In the genomic region with DNA sequence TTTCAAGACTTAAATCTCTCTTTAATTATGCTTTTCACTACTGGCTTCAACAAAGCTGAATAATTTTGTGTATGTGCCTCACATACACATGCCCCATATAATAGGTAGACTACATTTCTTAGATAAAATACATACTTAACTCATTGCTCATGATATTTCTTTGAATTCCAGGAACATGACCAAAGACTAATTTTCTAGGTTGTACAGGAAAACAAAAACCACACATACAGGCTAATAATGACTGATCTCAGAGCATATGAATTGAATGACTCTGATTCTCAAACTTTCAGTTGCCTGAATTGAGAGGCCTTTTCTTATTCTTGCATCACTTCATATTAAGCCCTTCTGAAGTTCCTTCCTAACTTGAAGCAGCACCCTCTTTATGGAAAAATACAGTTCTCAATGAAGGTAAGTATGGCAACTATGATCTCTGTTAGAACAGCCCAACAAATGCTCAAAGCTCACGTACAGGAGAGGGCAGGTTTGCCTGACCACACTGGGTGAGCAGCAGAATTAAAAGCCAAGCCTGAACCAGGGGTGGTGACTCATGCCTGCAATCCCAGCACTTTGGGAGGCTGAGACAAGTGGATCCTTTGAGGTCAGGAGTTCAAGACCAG, we compare ENCODE assay signal across 1 cellular context.
TF ChIP-seq lines count a peak whose summit lies in the region.

No MANE protein-coding gene starts in this region.

TF ChIP-seq in HEK293, 187 proteins besides CTCF, POLR2A, EP300 and RAD21 (continued from another document):
- TF ChIP-seq, protein P1, sequence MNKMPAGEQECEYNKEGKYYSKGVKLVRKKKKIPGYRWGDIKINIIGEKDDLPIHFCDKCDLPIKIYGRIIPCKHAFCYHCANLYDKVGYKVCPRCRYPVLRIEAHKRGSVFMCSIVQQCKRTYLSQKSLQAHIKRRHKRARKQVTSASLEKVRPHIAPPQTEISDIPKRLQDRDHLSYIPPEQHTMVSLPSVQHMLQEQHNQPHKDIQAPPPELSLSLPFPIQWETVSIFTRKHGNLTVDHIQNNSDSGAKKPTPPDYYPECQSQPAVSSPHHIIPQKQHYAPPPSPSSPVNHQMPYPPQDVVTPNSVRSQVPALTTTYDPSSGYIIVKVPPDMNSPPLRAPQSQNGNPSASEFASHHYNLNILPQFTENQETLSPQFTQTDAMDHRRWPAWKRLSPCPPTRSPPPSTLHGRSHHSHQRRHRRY (tag by site-specific recombination; IDR thresholded peaks at IDR 0.05): no peak
- TF ChIP-seq ZNF366 (tag by site-specific recombination; conservative IDR thresholded peaks at IDR 0.05): no peak
- no peak for TF ChIP-seq YY1 (tag by site-specific recombination; IDR thresholded peaks at IDR 0.05)
- no peak for TF ChIP-seq GFI1B (tag by site-specific recombination; IDR thresholded peaks at IDR 0.05)
- TF ChIP-seq ZSCAN30 (tag by site-specific recombination; IDR thresholded peaks at IDR 0.05): no peak
- no peak for TF ChIP-seq KLF8 (tag by site-specific recombination; IDR thresholded peaks at IDR 0.05)
- no peak for TF ChIP-seq ZFP69B (tag by site-specific recombination; IDR thresholded peaks at IDR 0.05)
- TF ChIP-seq ZNF19 (tag by site-specific recombination; IDR thresholded peaks at IDR 0.05; ENCODE audit: low read depth): no peak
- no peak for TF ChIP-seq YY2 (tag by site-specific recombination; IDR thresholded peaks at IDR 0.05)
- no peak for TF ChIP-seq ZFP41 (tag by site-specific recombination; IDR thresholded peaks at IDR 0.05; ENCODE audit: borderline replicate concordance)
- TF ChIP-seq, protein P2, sequence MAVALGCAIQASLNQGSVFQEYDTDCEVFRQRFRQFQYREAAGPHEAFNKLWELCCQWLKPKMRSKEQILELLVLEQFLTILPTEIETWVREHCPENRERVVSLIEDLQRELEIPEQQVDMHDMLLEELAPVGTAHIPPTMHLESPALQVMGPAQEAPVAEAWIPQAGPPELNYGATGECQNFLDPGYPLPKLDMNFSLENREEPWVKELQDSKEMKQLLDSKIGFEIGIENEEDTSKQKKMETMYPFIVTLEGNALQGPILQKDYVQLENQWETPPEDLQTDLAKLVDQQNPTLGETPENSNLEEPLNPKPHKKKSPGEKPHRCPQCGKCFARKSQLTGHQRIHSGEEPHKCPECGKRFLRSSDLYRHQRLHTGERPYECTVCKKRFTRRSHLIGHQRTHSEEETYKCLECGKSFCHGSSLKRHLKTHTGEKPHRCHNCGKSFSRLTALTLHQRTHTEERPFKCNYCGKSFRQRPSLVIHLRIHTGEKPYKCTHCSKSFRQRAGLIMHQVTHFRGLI (tag by site-specific recombination; IDR thresholded peaks at IDR 0.05): peak; percentile 57; the same call in 1 of the 2 replicates
- TF ChIP-seq ZNF112 (tag by site-specific recombination; IDR thresholded peaks at IDR 0.05): no peak
- TF ChIP-seq ZBTB17 (tag by site-specific recombination; IDR thresholded peaks at IDR 0.05): peak; percentile 42
